12 cellular contexts compared by ENCODE assay signal in the genomic region with DNA sequence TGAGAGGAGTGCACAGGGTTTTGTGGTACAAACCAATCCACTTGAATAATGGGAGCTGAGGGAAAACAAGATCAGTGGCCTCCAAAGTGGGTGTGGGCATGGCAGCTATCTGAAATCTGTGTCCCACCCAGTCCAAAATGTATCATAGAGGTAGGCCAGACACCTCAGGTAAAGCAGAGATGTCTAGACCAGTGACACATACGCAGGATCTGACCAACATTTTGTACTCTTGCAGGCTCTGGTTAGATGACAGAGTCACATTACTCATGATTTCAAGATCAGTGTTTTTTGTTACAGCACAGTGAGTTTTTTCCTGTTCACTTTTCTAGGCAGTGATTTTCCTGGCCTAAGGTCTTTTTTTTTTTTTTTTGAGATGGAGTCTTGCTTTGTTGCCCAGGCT.
A peak's percentile ranks its signal among the peaks of the same experiment; 100 is the strongest.
DNase-seq lines count a peak whose midpoint lies in the region; ATAC-seq and TF ChIP-seq lines count a peak whose summit lies in the region.
"Had no signal": no experiment of that assay in that cellular context is flagged by ENCODE, and none has a peak within 500 bp of the region (broad histone marks: within the 10 kb centered on the region; RNA-seq: fewer than 3 reads in every experiment).

No MANE protein-coding gene starts in this region.

- no peaks in the 10 kb centered on the region for H3K36me3 ChIP-seq in neural progenitor cell

- no peak overlapping the region for H3K4me3 ChIP-seq in neural progenitor cell

- H3K27ac ChIP-seq in neural progenitor cell = no peak overlapping the region
- H3K27ac ChIP-seq: HL-60 had no signal

- H3K4me2 ChIP-seq in neural progenitor cell = no peak overlapping the region

- H3K36me3 Mint-ChIP-seq in activated T-helper 17 cell treated with anti-CD3 and anti-CD28 coated beads, Interleukin-2, amount 50 U/mL, for 72 hours (ENCODE audit: low read depth) = peaks cover 38% of the 10 kb centered on the region
- H3K36me3 Mint-ChIP-seq in neural progenitor cell = peaks cover 20% of the 10 kb centered on the region

- DNase-seq in A172 (ENCODE audit: low spot score) (peak; percentile 13), ELR (ENCODE audit: low read depth) (peak; percentile 84), left lobe of liver (ENCODE audit: low spot score) (no peak), neural progenitor cell (ENCODE audit: low spot score) (no peak), DMS153 (lab: John Stamatoyannopoulos, UW) (no peak), occipital lobe (lab: John Stamatoyannopoulos, UW) (no peak)
- DNase-seq: NCI-H1092, T-helper 9 cell had no signal

- peak overlapping the region; percentile 88 for H3K27ac Mint-ChIP-seq in activated T-helper 17 cell treated with anti-CD3 and anti-CD28 coated beads, Interleukin-2, amount 50 U/mL, for 72 hours
- no peak overlapping the region for H3K27ac Mint-ChIP-seq in neural progenitor cell

- H3K9me3 ChIP-seq in neural progenitor cell (ENCODE audit: low read depth) = no peaks in the 10 kb centered on the region

- H3F3A ChIP-seq in neural progenitor cell (ENCODE audit: low read depth) = peaks cover 5% of the 10 kb centered on the region

- H3K9ac ChIP-seq in neural progenitor cell = no peak overlapping the region

- H2AFZ ChIP-seq in neural progenitor cell (replicated peaks) = no peak overlapping the region

- H3K27me3 Mint-ChIP-seq in activated T-helper 17 cell treated with anti-CD3 and anti-CD28 coated beads, Interleukin-2, amount 50 U/mL, for 72 hours = no peaks in the 10 kb centered on the region
- no peaks in the 10 kb centered on the region for H3K27me3 Mint-ChIP-seq in neural progenitor cell (ENCODE audit: insufficient read depth, low read depth)

- peak overlapping the region; percentile 42 for H3K4me3 Mint-ChIP-seq in activated T-helper 17 cell treated with anti-CD3 and anti-CD28 coated beads, Interleukin-2, amount 50 U/mL, for 72 hours
- no peak overlapping the region for H3K4me3 Mint-ChIP-seq in neural progenitor cell
- H3K4me3 Mint-ChIP-seq: CD14-positive monocyte had no signal

- H3K4me1 Mint-ChIP-seq in activated T-helper 17 cell treated with anti-CD3 and anti-CD28 coated beads, Interleukin-2, amount 50 U/mL, for 72 hours = peaks cover 17% of the 10 kb centered on the region
- peaks cover 10% of the 10 kb centered on the region for H3K4me1 Mint-ChIP-seq in neural progenitor cell
- H3K4me1 Mint-ChIP-seq: CD14-positive monocyte had no signal

- TF ChIP-seq CTCF in neural progenitor cell (IDR thresholded peaks at IDR 0.05) = no peak

- no peaks in the 10 kb centered on the region for H3K27me3 ChIP-seq in neural progenitor cell

- H4K20me1 ChIP-seq in neural progenitor cell (ENCODE audit: low read depth) = no peaks in the 10 kb centered on the region

- peak; percentile 96 for ATAC-seq in activated T-helper 17 cell treated with anti-CD3 and anti-CD28 coated beads, Interleukin-2, amount 50 U/mL, for 72 hours (replicated peaks)
- ATAC-seq in left lobe of liver = peak; percentile 3
- no peak for ATAC-seq in HG03342 (IDR thresholded peaks at IDR 0.05; ENCODE audit: unreplicated experiment)

- no peaks in the 10 kb centered on the region for H3K4me1 ChIP-seq in neural progenitor cell

- no peaks in the 10 kb centered on the region for H3K79me2 ChIP-seq in neural progenitor cell (ENCODE audit: low read depth)

- H3K9me3 Mint-ChIP-seq in activated T-helper 17 cell treated with anti-CD3 and anti-CD28 coated beads, Interleukin-2, amount 50 U/mL, for 72 hours = no peaks in the 10 kb centered on the region
- peaks cover 22% of the 10 kb centered on the region for H3K9me3 Mint-ChIP-seq in neural progenitor cell

Comparison
In these comparisons a context has a peak if more than half of its experiments do, and no peak if none do; other contexts are left out.
1. DNase-seq: peak in A172 (single experiment) and ELR (single experiment); none in left lobe of liver (single experiment), neural progenitor cell (single experiment), DMS153 (single experiment) and occipital lobe (single experiment).